Comparison of ENCODE assay signal across 13 cellular contexts in the genomic region with DNA sequence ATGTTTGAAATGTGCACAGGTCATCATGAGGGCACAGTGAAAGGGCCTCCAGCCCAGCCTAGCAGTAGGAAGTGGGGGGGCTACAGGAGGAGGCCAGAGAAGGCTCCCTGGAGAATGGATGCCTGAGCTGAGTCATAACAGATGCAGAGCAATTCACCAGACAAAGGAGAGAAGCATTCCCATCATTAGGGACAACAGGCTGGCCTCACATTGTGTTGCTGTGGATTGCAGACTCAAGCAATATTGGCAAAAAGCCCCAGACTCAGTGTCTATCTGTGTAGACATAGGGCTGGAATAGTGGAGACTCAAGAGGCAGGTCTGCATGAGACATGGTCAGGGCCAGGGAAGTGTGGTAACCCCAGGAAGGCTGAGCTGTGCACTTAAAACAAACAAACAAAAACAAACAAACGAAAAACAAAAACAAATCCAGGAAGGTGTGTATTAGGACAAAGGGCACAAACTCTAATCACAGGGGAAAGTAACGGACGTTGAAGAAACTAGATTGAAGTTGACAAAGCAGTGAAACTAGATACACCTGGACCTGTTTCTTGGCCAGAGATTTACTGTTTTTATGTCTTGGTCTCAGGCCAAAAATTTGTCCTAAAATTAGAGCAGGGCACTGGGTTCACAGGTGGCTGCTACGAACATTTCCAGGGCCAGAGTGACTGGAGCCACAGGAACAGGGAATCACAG.
A peak's percentile ranks its signal among the peaks of the same experiment; 100 is the strongest.
DNase-seq lines count a peak whose midpoint lies in the region; TF ChIP-seq lines count a peak whose summit lies in the region.
"Had no signal": no experiment of that assay in that cellular context is flagged by ENCODE, and none has a peak within 500 bp of the region (broad histone marks: within the 10 kb centered on the region; RNA-seq: fewer than 3 reads in every experiment).

No MANE protein-coding gene starts in this region.

- TF ChIP-seq CTCF in MM.1S (IDR thresholded peaks at IDR 0.05; ENCODE audit: low read length) (no peak), cardiac fibroblast (IDR thresholded peaks at IDR 0.05; ENCODE audit: low read depth, low read length) (no peak)

- peak; percentile 76 for DNase-seq in MM.1S
- peak; percentile 79 to 84 for DNase-seq in cardiac fibroblast (ENCODE audit: low read depth in 2 of 2)
- DNase-seq in A172 (ENCODE audit: low spot score), result no peak
- no peak for DNase-seq in stimulated activated CD8-positive, alpha-beta memory T cell treated with anti-CD3 and anti-CD28 coated beads, Interleukin-4, amount 100 ng/mL, for 48 hours
- no peak for DNase-seq in NCI-H82 (lab: John Stamatoyannopoulos, UW)
- DNase-seq in NCI-H526 (lab: John Stamatoyannopoulos, UW), result no peak
- DNase-seq: activated naive CD8-positive, alpha-beta T cell treated with anti-CD3 and anti-CD28 coated beads for 36 hours; CD4-positive, alpha-beta memory T cell; MV-4-11; tibial artery had no signal

- H3K4me1 ChIP-seq in BLaER1 treated with 17β-estradiol and CSF1 and Interleukin-3, amounts not matched to agents 10 nM and 100 nM, result peaks cover 14 to 30% (median 26%) of the 10 kb centered on the region in 10 experiments
- H3K4me1 ChIP-seq in MM.1S (ENCODE audit: low read length) (0 out of 2 replicates have a peak, but pooled peaks cover 13% of the 10 kb centered on the region), mesodermal cell (ENCODE audit: control insufficient read depth, insufficient read depth, low read length, poor library complexity, severe bottlenecking) (peaks cover 11% of the 10 kb centered on the region)
- H3K4me1 ChIP-seq: prostate gland had no signal

- no peaks in the 10 kb centered on the region for H3K9me3 ChIP-seq in BLaER1 treated with 17β-estradiol and CSF1 and Interleukin-3, amounts not matched to agents 10 nM and 100 nM (replicated peaks in 1 of 11)
- H3K9me3 ChIP-seq in MM.1S (replicated peaks; ENCODE audit: insufficient read depth, low read length) (no peaks in the 10 kb centered on the region), mesodermal cell (ENCODE audit: control insufficient read depth, low read length) (no peaks in the 10 kb centered on the region)
- H3K9me3 ChIP-seq: prostate gland, tibial artery had no signal

- peak overlapping the region in 2 of 11 experiments; percentile 28 to 36; a peak in 2 of 22 replicates for H3K9ac ChIP-seq in BLaER1 treated with 17β-estradiol and CSF1 and Interleukin-3, amounts not matched to agents 10 nM and 100 nM
- H3K9ac ChIP-seq in MM.1S (ENCODE audit: low read length), result no peak overlapping the region

- no peaks in the 10 kb centered on the region for H3K36me3 ChIP-seq in BLaER1 treated with 17β-estradiol and CSF1 and Interleukin-3, amounts not matched to agents 10 nM and 100 nM
- no peaks in the 10 kb centered on the region for H3K36me3 ChIP-seq in MM.1S (replicated peaks; ENCODE audit: insufficient read depth, low read length)
- H3K36me3 ChIP-seq in mesodermal cell (ENCODE audit: control insufficient read depth, insufficient read depth, low read length), result no peaks in the 10 kb centered on the region
- H3K36me3 ChIP-seq: prostate gland, tibial artery had no signal

- H2AFZ ChIP-seq in MM.1S (ENCODE audit: low read length), result no peak overlapping the region

- H3K27ac ChIP-seq in BLaER1 treated with 17β-estradiol and CSF1 and Interleukin-3, amounts not matched to agents 10 nM and 100 nM, result peak overlapping the region in 3 of 11 experiments; percentile 25 to 35 (median 34); a peak in 4 of 22 replicates
- peak overlapping the region; percentile 19; the same call in 1 of the 2 replicates for H3K27ac ChIP-seq in MM.1S (ENCODE audit: low read length)
- peak overlapping the region; percentile 71 for H3K27ac ChIP-seq in mesodermal cell (ENCODE audit: low read depth, low read length, severe bottlenecking)

- H3K9me2 ChIP-seq in MM.1S (replicated peaks; ENCODE audit: insufficient read depth, low read length), result no peaks in the 10 kb centered on the region

- H3K4me3 ChIP-seq in BLaER1 treated with 17β-estradiol and CSF1 and Interleukin-3, amounts not matched to agents 10 nM and 100 nM, result no peak overlapping the region
- H3K4me3 ChIP-seq in MM.1S (ENCODE audit: low read length) (no peak overlapping the region), cardiac fibroblast (replicated peaks in 1 of 2; ENCODE audit: low read depth in 2 of 2, low read length in 2 of 2) (no peak overlapping the region), mesodermal cell (ENCODE audit: extremely low read depth, insufficient read depth, low read length, poor library complexity, severe bottlenecking) (no peak overlapping the region)
- H3K4me3 ChIP-seq: prostate gland, tibial artery had no signal

- 0 out of 2 replicates have a peak, but pooled peaks cover 3% of the 10 kb centered on the region for H3F3A ChIP-seq in MM.1S (ENCODE audit: insufficient read depth, low read length)

- H3K27me3 ChIP-seq in BLaER1 treated with 17β-estradiol and CSF1 and Interleukin-3, amounts not matched to agents 10 nM and 100 nM, result no peaks in the 10 kb centered on the region
- no peaks in the 10 kb centered on the region for H3K27me3 ChIP-seq in MM.1S (replicated peaks; ENCODE audit: insufficient read depth, low read length)
- H3K27me3 ChIP-seq: tibial artery had no signal

- H4K20me1 ChIP-seq in BLaER1 treated with 17β-estradiol and CSF1 and Interleukin-3, amounts not matched to agents 10 nM and 100 nM, result no peaks in the 10 kb centered on the region
- H4K20me1 ChIP-seq in MM.1S (ENCODE audit: insufficient read depth, low read length), result no peaks in the 10 kb centered on the region

- peak overlapping the region; percentile 0 to 77 (median 55); a peak in 21 of 22 replicates for H3K4me2 ChIP-seq in BLaER1 treated with 17β-estradiol and CSF1 and Interleukin-3, amounts not matched to agents 10 nM and 100 nM
- no peak overlapping the region for H3K4me2 ChIP-seq in MM.1S (ENCODE audit: low read depth, low read length)

- no peaks in the 10 kb centered on the region for H3K79me2 ChIP-seq in MM.1S (ENCODE audit: low read length)

- 77 to 84% methylated on average over 3 of the region's 4 CpGs for WGBS in mesodermal cell (ENCODE audit: insufficient coverage in 2 of 2), 2 experiments

Comparison
In these comparisons a context has a peak if more than half of its experiments do, and no peak if none do; other contexts are left out.
1. DNase-seq: peak in MM.1S (single experiment) and cardiac fibroblast (2 of 2); none in A172 (single experiment), stimulated activated CD8-positive, alpha-beta memory T cell treated with anti-CD3 and anti-CD28 coated beads, Interleukin-4, amount 100 ng/mL, for 48 hours (single experiment), NCI-H82 (single experiment) and NCI-H526 (0 of 2).